In genomic region chr1:230138561-230139239, GRCh38 we compare ENCODE assay signal across 1 cellular context.
TF ChIP-seq lines count a peak whose summit lies in the region.

No MANE protein-coding gene starts in this region.

TF ChIP-seq in K562, 482 proteins besides CTCF, POLR2A, EP300 and RAD21 (continued from another document and continues in another):
- TF ChIP-seq, protein P1, sequence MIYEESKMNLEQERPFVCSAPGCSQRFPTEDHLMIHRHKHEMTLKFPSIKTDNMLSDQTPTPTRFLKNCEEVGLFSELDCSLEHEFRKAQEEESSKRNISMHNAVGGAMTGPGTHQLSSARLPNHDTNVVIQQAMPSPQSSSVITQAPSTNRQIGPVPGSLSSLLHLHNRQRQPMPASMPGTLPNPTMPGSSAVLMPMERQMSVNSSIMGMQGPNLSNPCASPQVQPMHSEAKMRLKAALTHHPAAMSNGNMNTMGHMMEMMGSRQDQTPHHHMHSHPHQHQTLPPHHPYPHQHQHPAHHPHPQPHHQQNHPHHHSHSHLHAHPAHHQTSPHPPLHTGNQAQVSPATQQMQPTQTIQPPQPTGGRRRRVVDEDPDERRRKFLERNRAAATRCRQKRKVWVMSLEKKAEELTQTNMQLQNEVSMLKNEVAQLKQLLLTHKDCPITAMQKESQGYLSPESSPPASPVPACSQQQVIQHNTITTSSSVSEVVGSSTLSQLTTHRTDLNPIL (CRISPR knock-in tag; IDR thresholded peaks at IDR 0.05) = peak; percentile 90
- TF ChIP-seq, protein P2, sequence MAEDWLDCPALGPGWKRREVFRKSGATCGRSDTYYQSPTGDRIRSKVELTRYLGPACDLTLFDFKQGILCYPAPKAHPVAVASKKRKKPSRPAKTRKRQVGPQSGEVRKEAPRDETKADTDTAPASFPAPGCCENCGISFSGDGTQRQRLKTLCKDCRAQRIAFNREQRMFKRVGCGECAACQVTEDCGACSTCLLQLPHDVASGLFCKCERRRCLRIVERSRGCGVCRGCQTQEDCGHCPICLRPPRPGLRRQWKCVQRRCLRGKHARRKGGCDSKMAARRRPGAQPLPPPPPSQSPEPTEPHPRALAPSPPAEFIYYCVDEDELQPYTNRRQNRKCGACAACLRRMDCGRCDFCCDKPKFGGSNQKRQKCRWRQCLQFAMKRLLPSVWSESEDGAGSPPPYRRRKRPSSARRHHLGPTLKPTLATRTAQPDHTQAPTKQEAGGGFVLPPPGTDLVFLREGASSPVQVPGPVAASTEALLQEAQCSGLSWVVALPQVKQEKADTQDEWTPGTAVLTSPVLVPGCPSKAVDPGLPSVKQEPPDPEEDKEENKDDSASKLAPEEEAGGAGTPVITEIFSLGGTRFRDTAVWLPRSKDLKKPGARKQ (CRISPR knock-in tag; IDR thresholded peaks at IDR 0.05) = 0 out of 2 replicates have a peak, but pooled peaks have one; percentile 16
- TF ChIP-seq MEF2A (IDR thresholded peaks at IDR 0.05; ENCODE audit: control insufficient read depth, low read depth, low read length) = no peak
- TF ChIP-seq KDM5B (IDR thresholded peaks at IDR 0.05; ENCODE audit: insufficient replicate concordance, low read depth, low read length) = no peak
- TF ChIP-seq KLF6 (CRISPR knock-in tag; IDR thresholded peaks at IDR 0.05; ENCODE audit: borderline replicate concordance) = peak; percentile 96; the same call in 1 of the 2 replicates
- peak; percentile 91 for TF ChIP-seq ATF4 (CRISPR knock-in tag; IDR thresholded peaks at IDR 0.05)
- no peak for TF ChIP-seq ZNF57 (CRISPR knock-in tag; IDR thresholded peaks at IDR 0.05)
- peak; percentile 65 for TF ChIP-seq NUFIP1 (IDR thresholded peaks at IDR 0.05; ENCODE audit: partially characterized antibody)
- TF ChIP-seq, protein P3, sequence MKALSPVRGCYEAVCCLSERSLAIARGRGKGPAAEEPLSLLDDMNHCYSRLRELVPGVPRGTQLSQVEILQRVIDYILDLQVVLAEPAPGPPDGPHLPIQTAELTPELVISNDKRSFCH (CRISPR knock-in tag; IDR thresholded peaks at IDR 0.05) = peak; percentile 84
- TF ChIP-seq, protein P3 (tag; IDR thresholded peaks at IDR 0.05) = peak; percentile 99
- TF ChIP-seq MAZ (CRISPR knock-in tag; conservative IDR thresholded peaks at IDR 0.05 in 1 of 2, IDR thresholded peaks at IDR 0.05 in 1 of 2) = peak in 1 of 2 experiments; percentile 79; a peak in 2 of 4 replicates
- peak; percentile 94 for TF ChIP-seq ZNF79 (CRISPR knock-in tag; IDR thresholded peaks at IDR 0.05; ENCODE audit: low read depth)
- no peak for TF ChIP-seq ZFX (CRISPR knock-in tag; IDR thresholded peaks at IDR 0.05)
- TF ChIP-seq PURB (CRISPR knock-in tag; IDR thresholded peaks at IDR 0.05; ENCODE audit: low read depth) = no peak
- TF ChIP-seq, protein P4, sequence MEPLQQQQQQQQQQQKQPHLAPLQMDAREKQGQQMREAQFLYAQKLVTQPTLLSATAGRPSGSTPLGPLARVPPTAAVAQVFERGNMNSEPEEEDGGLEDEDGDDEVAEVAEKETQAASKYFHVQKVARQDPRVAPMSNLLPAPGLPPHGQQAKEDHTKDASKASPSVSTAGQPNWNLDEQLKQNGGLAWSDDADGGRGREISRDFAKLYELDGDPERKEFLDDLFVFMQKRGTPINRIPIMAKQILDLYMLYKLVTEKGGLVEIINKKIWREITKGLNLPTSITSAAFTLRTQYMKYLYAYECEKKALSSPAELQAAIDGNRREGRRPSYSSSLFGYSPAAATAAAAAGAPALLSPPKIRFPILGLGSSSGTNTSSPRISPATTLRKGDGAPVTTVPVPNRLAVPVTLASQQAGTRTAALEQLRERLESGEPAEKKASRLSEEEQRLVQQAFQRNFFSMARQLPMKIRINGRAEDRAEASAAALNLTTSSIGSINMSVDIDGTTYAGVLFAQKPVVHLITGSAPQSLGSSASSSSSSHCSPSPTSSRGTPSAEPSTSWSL (CRISPR knock-in tag; IDR thresholded peaks at IDR 0.05; ENCODE audit: borderline replicate concordance) = 0 out of 2 replicates have a peak, but pooled peaks have one; percentile 70
- TF ChIP-seq SNRNP70 (optimal IDR thresholded peaks at IDR 0.05; ENCODE audit: low read depth, low read length) = no peak
- no peak for TF ChIP-seq MTA1 (IDR thresholded peaks at IDR 0.05; ENCODE audit: borderline replicate concordance)
- TF ChIP-seq ZC3H8 (IDR thresholded peaks at IDR 0.05) = no peak
- no peak for TF ChIP-seq ZC3H4 (CRISPR knock-in tag; IDR thresholded peaks at IDR 0.05; ENCODE audit: borderline replicate concordance)
- TF ChIP-seq ZNF644 (tag; IDR thresholded peaks at IDR 0.05; ENCODE audit: low read depth) = peak; percentile 97
- peak; percentile 97 for TF ChIP-seq ZBTB9 (CRISPR knock-in tag; IDR thresholded peaks at IDR 0.05)
- TF ChIP-seq ZNF174 (CRISPR knock-in tag; IDR thresholded peaks at IDR 0.05) = no peak
- TF ChIP-seq SMAD3 (CRISPR knock-in tag; conservative IDR thresholded peaks at IDR 0.05) = peak; percentile 98
- TF ChIP-seq EZH2 (IDR thresholded peaks at IDR 0.05; ENCODE audit: borderline replicate concordance, low read depth, low read length) = no peak
- peak; percentile 85 for TF ChIP-seq ZNF354B (CRISPR knock-in tag; IDR thresholded peaks at IDR 0.05)
- 0 out of 2 replicates have a peak, but pooled peaks have one; percentile 62 for TF ChIP-seq KDM2B (CRISPR knock-in tag; IDR thresholded peaks at IDR 0.05)
- no peak for TF ChIP-seq NCOR1 (IDR thresholded peaks at IDR 0.05)
- no peak for TF ChIP-seq ZFP91 (CRISPR knock-in tag; IDR thresholded peaks at IDR 0.05)
- peak; percentile 73; the same call in 1 of the 2 replicates for TF ChIP-seq ZNF586 (CRISPR knock-in tag; conservative IDR thresholded peaks at IDR 0.05)
- no peak for TF ChIP-seq CBFB (CRISPR knock-in tag; IDR thresholded peaks at IDR 0.05)
- no peak for TF ChIP-seq NEUROD1 (IDR thresholded peaks at IDR 0.05; ENCODE audit: borderline replicate concordance, low read depth, low read length, partially characterized antibody)
- TF ChIP-seq PATZ1 (CRISPR knock-in tag; IDR thresholded peaks at IDR 0.05; ENCODE audit: borderline replicate concordance) = peak; percentile 88; the same call in 1 of the 2 replicates
- peak; percentile 94 for TF ChIP-seq ZNF41 (CRISPR knock-in tag; conservative IDR thresholded peaks at IDR 0.05)
- TF ChIP-seq ZBTB26 (CRISPR knock-in tag; IDR thresholded peaks at IDR 0.05) = peak; percentile 21; the same call in 1 of the 2 replicates
- TF ChIP-seq, protein P5, sequence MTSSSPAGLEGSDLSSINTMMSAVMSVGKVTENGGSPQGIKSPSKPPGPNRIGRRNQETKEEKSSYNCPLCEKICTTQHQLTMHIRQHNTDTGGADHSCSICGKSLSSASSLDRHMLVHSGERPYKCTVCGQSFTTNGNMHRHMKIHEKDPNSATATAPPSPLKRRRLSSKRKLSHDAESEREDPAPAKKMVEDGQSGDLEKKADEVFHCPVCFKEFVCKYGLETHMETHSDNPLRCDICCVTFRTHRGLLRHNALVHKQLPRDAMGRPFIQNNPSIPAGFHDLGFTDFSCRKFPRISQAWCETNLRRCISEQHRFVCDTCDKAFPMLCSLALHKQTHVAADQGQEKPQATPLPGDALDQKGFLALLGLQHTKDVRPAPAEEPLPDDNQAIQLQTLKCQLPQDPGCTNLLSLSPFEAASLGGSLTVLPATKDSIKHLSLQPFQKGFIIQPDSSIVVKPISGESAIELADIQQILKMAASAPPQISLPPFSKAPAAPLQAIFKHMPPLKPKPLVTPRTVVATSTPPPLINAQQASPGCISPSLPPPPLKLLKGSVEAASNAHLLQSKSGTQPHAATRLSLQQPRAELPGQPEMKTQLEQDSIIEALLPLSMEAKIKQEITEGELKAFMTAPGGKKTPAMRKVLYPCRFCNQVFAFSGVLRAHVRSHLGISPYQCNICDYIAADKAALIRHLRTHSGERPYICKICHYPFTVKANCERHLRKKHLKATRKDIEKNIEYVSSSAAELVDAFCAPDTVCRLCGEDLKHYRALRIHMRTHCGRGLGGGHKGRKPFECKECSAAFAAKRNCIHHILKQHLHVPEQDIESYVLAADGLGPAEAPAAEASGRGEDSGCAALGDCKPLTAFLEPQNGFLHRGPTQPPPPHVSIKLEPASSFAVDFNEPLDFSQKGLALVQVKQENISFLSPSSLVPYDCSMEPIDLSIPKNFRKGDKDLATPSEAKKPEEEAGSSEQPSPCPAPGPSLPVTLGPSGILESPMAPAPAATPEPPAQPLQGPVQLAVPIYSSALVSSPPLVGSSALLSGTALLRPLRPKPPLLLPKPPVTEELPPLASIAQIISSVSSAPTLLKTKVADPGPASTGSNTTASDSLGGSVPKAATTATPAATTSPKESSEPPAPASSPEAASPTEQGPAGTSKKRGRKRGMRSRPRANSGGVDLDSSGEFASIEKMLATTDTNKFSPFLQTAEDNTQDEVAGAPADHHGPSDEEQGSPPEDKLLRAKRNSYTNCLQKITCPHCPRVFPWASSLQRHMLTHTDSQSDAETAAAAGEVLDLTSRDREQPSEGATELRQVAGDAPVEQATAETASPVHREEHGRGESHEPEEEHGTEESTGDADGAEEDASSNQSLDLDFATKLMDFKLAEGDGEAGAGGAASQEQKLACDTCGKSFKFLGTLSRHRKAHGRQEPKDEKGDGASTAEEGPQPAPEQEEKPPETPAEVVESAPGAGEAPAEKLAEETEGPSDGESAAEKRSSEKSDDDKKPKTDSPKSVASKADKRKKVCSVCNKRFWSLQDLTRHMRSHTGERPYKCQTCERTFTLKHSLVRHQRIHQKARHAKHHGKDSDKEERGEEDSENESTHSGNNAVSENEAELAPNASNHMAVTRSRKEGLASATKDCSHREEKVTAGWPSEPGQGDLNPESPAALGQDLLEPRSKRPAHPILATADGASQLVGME (CRISPR knock-in tag; IDR thresholded peaks at IDR 0.05) = peak; percentile 97
- no peak for TF ChIP-seq ZBTB43 (CRISPR knock-in tag; IDR thresholded peaks at IDR 0.05)
